In the genomic region with DNA sequence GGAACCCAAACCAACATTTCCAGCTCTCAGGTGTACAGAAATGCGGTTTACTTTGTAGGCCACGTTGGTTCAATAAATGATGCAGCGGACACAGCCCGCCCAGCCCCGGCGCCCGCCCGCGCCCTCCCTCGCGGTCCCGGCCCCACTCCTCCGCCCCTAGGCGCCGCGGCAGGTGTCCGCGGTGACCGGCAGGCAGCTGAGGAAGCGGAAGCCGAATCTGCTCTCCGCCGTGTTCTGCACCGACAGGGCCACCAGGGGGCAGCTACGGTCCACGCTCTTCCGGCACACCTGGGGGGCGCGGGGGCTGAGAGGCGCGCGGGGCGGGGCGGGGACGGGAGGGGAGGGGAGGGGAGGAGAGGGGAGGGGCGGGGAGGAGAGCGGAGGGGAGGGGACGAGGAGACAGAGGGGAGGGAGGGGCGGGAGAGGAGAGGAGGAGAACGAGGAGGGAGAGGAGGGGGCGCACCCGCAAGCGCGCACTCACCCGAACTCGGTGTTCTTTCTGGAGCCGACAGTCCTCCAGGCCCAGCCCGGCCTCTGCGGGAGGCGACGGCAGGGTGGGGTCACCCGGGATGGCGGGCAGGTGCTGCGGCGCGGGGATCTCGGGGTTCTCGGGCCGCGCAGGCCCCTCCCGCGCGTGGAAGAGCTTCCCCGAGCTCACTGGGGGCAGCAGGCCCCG, we compare ENCODE assay signal across 8 cellular contexts. TPM values are rescaled to one million over a fixed set of nuclear protein-coding genes. Genes with fewer than 3 reads are reported as not detected.
DNase-seq lines count a peak whose midpoint lies in the region; ATAC-seq, FAIRE-seq and TF ChIP-seq lines count a peak whose summit lies in the region.

No MANE protein-coding gene starts in this region.

- no peak for TF ChIP-seq EP300 in K562 (IDR thresholded peaks at IDR 0.05; ENCODE audit: low read length)

- CTCF ChIA-PET in BJ (lab: Yijun Ruan, JAX) (interaction anchor here (0.6 to 2.5 kb wide), 16 partner anchors 10 to 255 kb away, joined by 3 to 21 read pairs (median 4); partner anchors contain the start of genes LRRC56 and TALDO1), K562 (lab: Yijun Ruan, JAX; ENCODE audit: low intra/inter-chr PET ratio) (interaction anchor here (1.8 kb wide), 1 partner anchor 173 kb away, joined by 12 read pairs; no protein-coding TSS in a partner anchor)

- FAIRE-seq in K562 (lab: Jason Lieb, UNC): no peak

- H3K27me3 ChIP-seq in BJ (ENCODE audit: control insufficient read depth, insufficient read depth, low read length): peaks cover 15% of the 10 kb centered on the region
- H3K27me3 ChIP-seq in K562 (ENCODE audit: control insufficient read depth in 2 of 2, insufficient read depth in 2 of 2, low read length in 2 of 2): no peaks in the 10 kb centered on the region

- POLR2A ChIA-PET in BJ (lab: Charles Lee) (no interaction called here), K562 (lab: Yijun Ruan, JAX) (interaction anchor here (0.7 to 1.8 kb wide), 3 partner anchors 59 to 254 kb away, joined by 3 to 5 read pairs (median 3); partner anchors contain the start of gene TALDO1)

- intact Hi-C loops in K562 (cut with micrococcal nuclease): loop anchor here (5.0 to 10.0 kb wide), 3 partner anchors 60 to 172 kb away; partner anchors contain the start of genes DEAF1, IRF7 and TMEM80

- H3K9ac ChIP-seq in K562 (ENCODE audit: insufficient read depth in 1 of 2, low read depth in 2 of 2, low read length in 2 of 2): peak overlapping the region; percentile 46 to 85; a peak in 3 of 4 replicates

- peak overlapping the region; percentile 72 for H2AFZ ChIP-seq in K562 (ENCODE audit: low read depth, low read length)

- H3K4me3 ChIP-seq in BJ (ENCODE audit: low read depth, low read length) (peak overlapping the region; percentile 3; the same call in 1 of the 2 replicates), K562 (peak overlapping the region; percentile 27)

- H3K9me3 ChIP-seq in K562 (replicated peaks; ENCODE audit: control insufficient read depth, insufficient read depth, low read depth, low read length): no peaks in the 10 kb centered on the region

- H3K4me2 ChIP-seq in K562 (ENCODE audit: insufficient read depth, low read length): peak overlapping the region; percentile 65

- in situ Hi-C loops in K562 (cut with MboI): no loop called here

- ATAC-seq in GM21529 (IDR thresholded peaks at IDR 0.05; ENCODE audit: unreplicated experiment) (peak; percentile 64), K562 (peak; percentile 81), HG03097 (IDR thresholded peaks at IDR 0.05; ENCODE audit: low FRiP score, unreplicated experiment) (no peak)

- H3K36me3 ChIP-seq in BJ (ENCODE audit: control insufficient read depth, insufficient read depth, low read length): 0 out of 2 replicates have a peak, but pooled peaks cover 1% of the 10 kb centered on the region
- no peaks in the 10 kb centered on the region for H3K36me3 ChIP-seq in K562 (ENCODE audit: control insufficient read depth, insufficient read depth, low read length)

- WGBS in K562 (ENCODE audit: insufficient coverage, low coverage, missing lambda C conversion rate): 17% methylated on average over 6 of the region's 65 CpGs

- peaks cover 2% of the 10 kb centered on the region; the same call in 1 of the 3 replicates for H3K79me2 ChIP-seq in K562 (ENCODE audit: control insufficient read depth, insufficient read depth, low read length)

- peak overlapping the region; percentile 56 for H3K27ac ChIP-seq in K562 (ENCODE audit: extremely low read depth, low read depth, low read length)

- peak; percentile 57 for TF ChIP-seq CTCF in BJ (IDR thresholded peaks at IDR 0.05; ENCODE audit: insufficient read depth, low read depth, low read length)
- TF ChIP-seq CTCF in K562 (IDR thresholded peaks at IDR 0.05 in 2 of 3, conservative IDR thresholded peaks at IDR 0.05 in 1 of 3; ENCODE audit: insufficient read depth in 2 of 3, low read depth in 1 of 3, low read length in 3 of 3): peak in 2 of 3 experiments; percentile 62 to 74; a peak in 5 of 6 replicates

- no TSS peak for BruUV-seq in K562 (replicated peaks; lab: Mats Ljungman, UMichigan)

- TF ChIP-seq RAD21 in K562 (CRISPR knock-in tag; conservative IDR thresholded peaks at IDR 0.05 in 1 of 2, IDR thresholded peaks at IDR 0.05 in 1 of 2): peak in 1 of 2 experiments; percentile 49; a peak in 2 of 4 replicates

- no peaks in the 10 kb centered on the region for H4K20me1 ChIP-seq in K562 (replicated peaks; ENCODE audit: control insufficient read depth, insufficient read depth, low read length)

- H3K9me1 ChIP-seq in K562 (ENCODE audit: control insufficient read depth, insufficient read depth, low read length): peaks cover under 1% of the 10 kb centered on the region

- DNase-seq in BJ (ENCODE audit: low read depth) (no peak), NCI-H1417 treated with DMSO at 0.1 percent for 48 hours (lab: John Stamatoyannopoulos, UW) (peak; percentile 23), T1000 (lab: John Stamatoyannopoulos, UW) (peak; percentile 5), K562 (ENCODE audit: extremely low read depth in 1 of 4, low spot score in 3 of 4) (peak; percentile 79 to 90 (median 82)), islet precursor cell (peak; percentile 82)
- peak; percentile 60 to 71 for DNase-seq in stimulated activated CD4-positive, alpha-beta T cell treated with anti-CD3 and anti-CD28 coated beads, Interleukin-2, amount 100 ng/mL, for 48 hours

- H3K4me1 ChIP-seq in K562 (replicated peaks in 1 of 2; ENCODE audit: control insufficient read depth in 2 of 2, insufficient read depth in 2 of 2, low read length in 2 of 2): peaks cover 23 to 99% of the 10 kb centered on the region in 2 experiments

- TF ChIP-seq POLR2A in K562 (conservative IDR thresholded peaks at IDR 0.05): no peak

RNA-seq across cellular contexts. Expression of gene LMNTD2, which starts 5.6 kb away (rescaled TPM):
- 1.6 and 2.5 TPM in 2 replicates for polyA plus RNA-seq in BJ (2011; rRNA removed)
- polyA minus RNA-seq in BJ (2011; rRNA and poly(A)+ RNA removed): 0.66 and 0.77 TPM in 2 replicates
- total RNA-seq in K562 (2011; cell fraction: chromatin; rRNA removed; ENCODE audit: low replicate concordance): 3.8 and 17.0 TPM in 2 replicates
- 10.9 and 14.7 TPM in 2 replicates for total RNA-seq in K562 (2011; cell fraction: nucleolus; rRNA removed)
- total RNA-seq in K562 (2011; cell fraction: nucleoplasm; rRNA removed): 6.7 and 8.2 TPM in 2 replicates
- 2.0 and 2.9 TPM in 2 replicates for total RNA-seq in K562 (2014; rRNA removed)
- 0.19 TPM in 1 of 2 replicates, not detected in the other for total RNA-seq in K562 (2014; rRNA removed; fragmentation: Illumina TruSeq; extraction: Trizol)
- 0.98 and 1.1 TPM in 2 replicates for total RNA-seq in K562 (2015; rRNA removed; fragmentation: Illumina TruSeq; extraction: Trizol)
- 3.5 and 3.9 TPM in 2 replicates for total RNA-seq in K562 (2021)
- polyA plus RNA-seq in K562 (2011; rRNA removed): 1.1 and 2.8 TPM in 2 replicates
- 1.3 and 3.2 TPM in 2 replicates for polyA plus RNA-seq in K562 (2011; cell fraction: cytosol; rRNA removed)
- polyA plus RNA-seq in K562 (2011; cell fraction: nucleus; rRNA removed): 28.7 and 36.1 TPM in 2 replicates
- 3.2 and 9.3 TPM in 2 replicates for polyA plus RNA-seq in K562 (2012)
- 0.48 and 0.98 TPM in 2 replicates for polyA plus RNA-seq in K562 (2014; fragmentation: Illumina TruSeq; extraction: Trizol)
- polyA plus RNA-seq in K562 (2014; fragmentation: Nextera tagmentation; extraction: Ambion mirVana): not detected
- polyA plus RNA-seq in K562 (2014; rRNA removed): 1.8 and 4.2 TPM in 2 replicates
- polyA minus RNA-seq in K562 (2011; rRNA and poly(A)+ RNA removed): 0.14 and 0.30 TPM in 2 replicates
- 1.2 and 1.4 TPM in 2 replicates for polyA minus RNA-seq in K562 (2011; cell fraction: cytosol; rRNA and poly(A)+ RNA removed)
- 4.0 and 6.1 TPM in 2 replicates for polyA minus RNA-seq in K562 (2011; cell fraction: nucleus; rRNA and poly(A)+ RNA removed)

RNA-seq across cellular contexts. Expression of gene RASSF7, which starts 5.8 kb away (rescaled TPM):
- polyA plus RNA-seq in BJ (2011; rRNA removed) (17.3 and 25.1 TPM in 2 replicates), K562 (2011; rRNA removed) (19.8 and 30.3 TPM in 2 replicates), K562 (2014; fragmentation: Illumina TruSeq; extraction: Trizol) (3.0 and 17.0 TPM in 2 replicates), K562 (2014; fragmentation: Nextera tagmentation; extraction: Ambion mirVana) (under 1 TPM; 0.41 to 0.92 TPM), K562 (2014; rRNA removed) (44.3 and 52.7 TPM in 2 replicates)
- 4.0 and 6.5 TPM in 2 replicates for polyA minus RNA-seq in BJ (2011; rRNA and poly(A)+ RNA removed)
- 15.6 and 50.0 TPM in 2 replicates for total RNA-seq in K562 (2011; cell fraction: chromatin; rRNA removed; ENCODE audit: low replicate concordance)
- 73.5 and 76.5 TPM in 2 replicates for total RNA-seq in K562 (2011; cell fraction: nucleolus; rRNA removed)
- 28.3 and 32.9 TPM in 2 replicates for total RNA-seq in K562 (2011; cell fraction: nucleoplasm; rRNA removed)
- total RNA-seq in K562 (2014; rRNA removed) (45.2 and 50.3 TPM in 2 replicates), K562 (2014; rRNA removed; fragmentation: Illumina TruSeq; extraction: Trizol) (1.1 and 2.2 TPM in 2 replicates), K562 (2015; rRNA removed; fragmentation: Illumina TruSeq; extraction: Trizol) (16.2 and 18.6 TPM in 2 replicates), K562 (2021) (30.5 and 31.7 TPM in 2 replicates)
- 43.4 and 94.2 TPM in 2 replicates for polyA plus RNA-seq in K562 (2011; cell fraction: cytosol; rRNA removed)
- polyA plus RNA-seq in K562 (2011; cell fraction: nucleus; rRNA removed): 170 and 239 TPM in 2 replicates
- polyA plus RNA-seq in K562 (2012): 27.7 and 32.0 TPM in 2 replicates
- 2.7 and 4.7 TPM in 2 replicates for polyA minus RNA-seq in K562 (2011; rRNA and poly(A)+ RNA removed)
- polyA minus RNA-seq in K562 (2011; cell fraction: cytosol; rRNA and poly(A)+ RNA removed): 10.8 and 13.3 TPM in 2 replicates
- polyA minus RNA-seq in K562 (2011; cell fraction: nucleus; rRNA and poly(A)+ RNA removed): 18.8 and 21.8 TPM in 2 replicates

RNA-seq across cellular contexts. Expression of gene LRRC56, which starts 17.6 kb away (rescaled TPM):
- polyA plus RNA-seq in BJ (2011; rRNA removed) (0.92 and 1.5 TPM in 2 replicates), K562 (2011; rRNA removed) (1.0 and 1.6 TPM in 2 replicates), K562 (2014; fragmentation: Illumina TruSeq; extraction: Trizol) (0.61 and 1.4 TPM in 2 replicates), K562 (2014; fragmentation: Nextera tagmentation; extraction: Ambion mirVana) (under 1 TPM in 1 of 2 experiments, not detected in 1; 0.03 TPM), K562 (2014; rRNA removed) (3.6 and 4.3 TPM in 2 replicates)
- 0.31 and 0.71 TPM in 2 replicates for polyA minus RNA-seq in BJ (2011; rRNA and poly(A)+ RNA removed)
- total RNA-seq in K562 (2011; cell fraction: chromatin; rRNA removed; ENCODE audit: low replicate concordance): 8.0 and 39.1 TPM in 2 replicates
- 24.1 and 24.3 TPM in 2 replicates for total RNA-seq in K562 (2011; cell fraction: nucleolus; rRNA removed)
- total RNA-seq in K562 (2011; cell fraction: nucleoplasm; rRNA removed): 9.9 and 12.5 TPM in 2 replicates
- total RNA-seq in K562 (2014; rRNA removed) (1.5 and 1.6 TPM in 2 replicates), K562 (2014; rRNA removed; fragmentation: Illumina TruSeq; extraction: Trizol) (0.13 and 0.22 TPM in 2 replicates), K562 (2015; rRNA removed; fragmentation: Illumina TruSeq; extraction: Trizol) (1.0 and 1.3 TPM in 2 replicates), K562 (2021) (3.4 and 4.5 TPM in 2 replicates)
- polyA plus RNA-seq in K562 (2011; cell fraction: cytosol; rRNA removed): 0.84 and 3.6 TPM in 2 replicates
- polyA plus RNA-seq in K562 (2011; cell fraction: nucleus; rRNA removed): 11.6 and 26.8 TPM in 2 replicates
- polyA plus RNA-seq in K562 (2012): 3.3 and 10.8 TPM in 2 replicates
- 0.45 and 0.77 TPM in 2 replicates for polyA minus RNA-seq in K562 (2011; rRNA and poly(A)+ RNA removed)
- polyA minus RNA-seq in K562 (2011; cell fraction: cytosol; rRNA and poly(A)+ RNA removed): 0.86 and 1.1 TPM in 2 replicates
- 3.6 and 4.6 TPM in 2 replicates for polyA minus RNA-seq in K562 (2011; cell fraction: nucleus; rRNA and poly(A)+ RNA removed)

RNA-seq across cellular contexts. Expression of gene HRAS, which starts 19.6 kb away (rescaled TPM):
- 50.3 and 90.4 TPM in 2 replicates for polyA plus RNA-seq in BJ (2011; rRNA removed)
- polyA minus RNA-seq in BJ (2011; rRNA and poly(A)+ RNA removed): 49.1 and 69.2 TPM in 2 replicates
- 31.9 and 88.4 TPM in 2 replicates for total RNA-seq in K562 (2011; cell fraction: chromatin; rRNA removed; ENCODE audit: low replicate concordance)
- total RNA-seq in K562 (2011; cell fraction: nucleolus; rRNA removed): 70.2 and 80.9 TPM in 2 replicates
- total RNA-seq in K562 (2011; cell fraction: nucleoplasm; rRNA removed): 37.3 and 47.9 TPM in 2 replicates
- 73.5 and 75.9 TPM in 2 replicates for total RNA-seq in K562 (2014; rRNA removed)
- total RNA-seq in K562 (2014; rRNA removed; fragmentation: Illumina TruSeq; extraction: Trizol): 11.3 and 16.8 TPM in 2 replicates
- 41.3 and 43.3 TPM in 2 replicates for total RNA-seq in K562 (2015; rRNA removed; fragmentation: Illumina TruSeq; extraction: Trizol)
- 64.9 and 68.5 TPM in 2 replicates for total RNA-seq in K562 (2021)
- polyA plus RNA-seq in K562 (2011; rRNA removed): 29.6 and 34.9 TPM in 2 replicates
- 39.3 and 69.6 TPM in 2 replicates for polyA plus RNA-seq in K562 (2011; cell fraction: cytosol; rRNA removed)
- 98.3 and 113 TPM in 2 replicates for polyA plus RNA-seq in K562 (2011; cell fraction: nucleus; rRNA removed)
- polyA plus RNA-seq in K562 (2012): 47.4 and 91.9 TPM in 2 replicates
- 28.0 and 46.2 TPM in 2 replicates for polyA plus RNA-seq in K562 (2014; fragmentation: Illumina TruSeq; extraction: Trizol)
- 1 to 10 TPM; 2.8 to 5.8 TPM for polyA plus RNA-seq in K562 (2014; fragmentation: Nextera tagmentation; extraction: Ambion mirVana)
- polyA plus RNA-seq in K562 (2014; rRNA removed): 52.0 and 61.3 TPM in 2 replicates
- 17.3 and 37.2 TPM in 2 replicates for polyA minus RNA-seq in K562 (2011; rRNA and poly(A)+ RNA removed)
- 18.2 and 20.6 TPM in 2 replicates for polyA minus RNA-seq in K562 (2011; cell fraction: cytosol; rRNA and poly(A)+ RNA removed)
- 13.1 and 25.3 TPM in 2 replicates for polyA minus RNA-seq in K562 (2011; cell fraction: nucleus; rRNA and poly(A)+ RNA removed)

RNA-seq across cellular contexts. Expression of gene PHRF1, which starts 21.3 kb away (rescaled TPM):
- polyA plus RNA-seq in BJ (2011; rRNA removed) (6.8 and 10.7 TPM in 2 replicates), K562 (2011; rRNA removed) (7.5 and 10.5 TPM in 2 replicates), K562 (2014; fragmentation: Illumina TruSeq; extraction: Trizol) (7.7 and 14.5 TPM in 2 replicates), K562 (2014; fragmentation: Nextera tagmentation; extraction: Ambion mirVana) (under 1 TPM; 0.07 to 0.18 TPM), K562 (2014; rRNA removed) (16.9 and 19.9 TPM in 2 replicates)
- 5.8 and 8.0 TPM in 2 replicates for polyA minus RNA-seq in BJ (2011; rRNA and poly(A)+ RNA removed)
- 57.3 and 135 TPM in 2 replicates for total RNA-seq in K562 (2011; cell fraction: chromatin; rRNA removed; ENCODE audit: low replicate concordance)
- total RNA-seq in K562 (2011; cell fraction: nucleolus; rRNA removed): 56.1 and 60.9 TPM in 2 replicates
- total RNA-seq in K562 (2011; cell fraction: nucleoplasm; rRNA removed): 48.9 and 51.5 TPM in 2 replicates
- total RNA-seq in K562 (2014; rRNA removed) (20.4 and 28.6 TPM in 2 replicates), K562 (2014; rRNA removed; fragmentation: Illumina TruSeq; extraction: Trizol) (4.2 and 4.9 TPM in 2 replicates), K562 (2015; rRNA removed; fragmentation: Illumina TruSeq; extraction: Trizol) (17.4 and 19.1 TPM in 2 replicates), K562 (2021) (34.5 and 37.2 TPM in 2 replicates)
- polyA plus RNA-seq in K562 (2011; cell fraction: cytosol; rRNA removed): 7.2 and 14.5 TPM in 2 replicates
- polyA plus RNA-seq in K562 (2011; cell fraction: nucleus; rRNA removed): 27.6 and 43.0 TPM in 2 replicates
- polyA plus RNA-seq in K562 (2012): 12.2 and 16.7 TPM in 2 replicates
- 6.1 and 8.0 TPM in 2 replicates for polyA minus RNA-seq in K562 (2011; rRNA and poly(A)+ RNA removed)
- 13.6 and 23.3 TPM in 2 replicates for polyA minus RNA-seq in K562 (2011; cell fraction: cytosol; rRNA and poly(A)+ RNA removed)
- 15.5 and 20.1 TPM in 2 replicates for polyA minus RNA-seq in K562 (2011; cell fraction: nucleus; rRNA and poly(A)+ RNA removed)
